16 cellular contexts compared by ENCODE assay signal in genomic region chr1:240310226-240310925, GRCh38.
DNase-seq lines count a peak whose midpoint lies in the region; ATAC-seq and TF ChIP-seq lines count a peak whose summit lies in the region.
"Had no signal": no experiment of that assay in that cellular context is flagged by ENCODE, and none has a peak within 500 bp of the region (broad histone marks: within the 10 kb centered on the region; RNA-seq: fewer than 3 reads in every experiment).

No MANE protein-coding gene starts in this region.

- H3K27me3 ChIP-seq in BJ (ENCODE audit: control insufficient read depth, insufficient read depth, low read length) (no peaks in the 10 kb centered on the region), muscle layer of colon (ENCODE audit: control insufficient read depth in 1 of 2, insufficient read depth in 2 of 2, low read length in 2 of 2) (no peaks in the 10 kb centered on the region)
- H3K27me3 ChIP-seq: cardiac muscle cell had no signal

- no peak for ATAC-seq in HG03280 (IDR thresholded peaks at IDR 0.05; ENCODE audit: unreplicated experiment)
- ATAC-seq in GM18861 (IDR thresholded peaks at IDR 0.05; ENCODE audit: unreplicated experiment), result no peak
- ATAC-seq in HG02759 (IDR thresholded peaks at IDR 0.05; ENCODE audit: unreplicated experiment), result no peak
- no peak for ATAC-seq in GM21619 (IDR thresholded peaks at IDR 0.05; ENCODE audit: unreplicated experiment)
- ATAC-seq: activated T-helper 17 cell treated with anti-CD3 and anti-CD28 coated beads, Interleukin-2, amount 50 U/mL, for 72 hours; T-cell had no signal

- in situ Hi-C loops in astrocyte of the spinal cord (cut with HindIII; ENCODE audit: low sequenced_read_pairs), result no loop called here

- POLR2A ChIA-PET in BJ (lab: Charles Lee), result no interaction called here

- H3K4me1 ChIP-seq in muscle layer of colon (ENCODE audit: insufficient read depth, low read length), result peaks cover 27% of the 10 kb centered on the region
- H3K4me1 ChIP-seq: Caco-2 had no signal

- H3K9ac ChIP-seq in muscle layer of colon (ENCODE audit: low read length), result no peak overlapping the region

- 0 out of 2 replicates have a peak, but pooled peaks cover 2% of the 10 kb centered on the region for H3K36me3 ChIP-seq in BJ (ENCODE audit: control insufficient read depth, insufficient read depth, low read length)
- H3K36me3 ChIP-seq in muscle layer of colon (ENCODE audit: insufficient read depth, low read length), result no peaks in the 10 kb centered on the region
- H3K36me3 ChIP-seq: cardiac muscle cell had no signal

- H3K9me3 ChIP-seq in muscle layer of colon (ENCODE audit: low read length), result no peaks in the 10 kb centered on the region

- no peak overlapping the region for H3K4me3 ChIP-seq in BJ (ENCODE audit: low read depth, low read length)
- no peak overlapping the region for H3K4me3 ChIP-seq in astrocyte of the spinal cord (ENCODE audit: low read depth, low read length)
- no peak overlapping the region for H3K4me3 ChIP-seq in muscle layer of colon (ENCODE audit: low read depth in 1 of 2, low read length in 2 of 2)
- H3K4me3 ChIP-seq: cardiac muscle cell had no signal

- DNase-seq in BJ (ENCODE audit: low read depth) (peak; percentile 71), LHCN-M2 (ENCODE audit: low read depth) (peak; percentile 83), astrocyte of the spinal cord (ENCODE audit: low read depth, low spot score) (peak; percentile 76)
- DNase-seq: activated CD4-positive, alpha-beta T cell treated with anti-CD3 and anti-CD28 coated beads for 4 hours; Caco-2; NCI-H1436; stimulated activated CD4-positive, alpha-beta T cell treated with anti-CD3 and anti-CD28 coated beads, Interleukin-4, amount 100 ng/mL, for 24 hours; T-cell had no signal

- peak overlapping the region; percentile 30 for H3K27ac ChIP-seq in muscle layer of colon (ENCODE audit: low read depth, low read length)
- H3K27ac ChIP-seq: cardiac muscle cell, epithelial cell of prostate had no signal

- CTCF ChIA-PET in BJ (lab: Yijun Ruan, JAX), result interaction anchor here (1.3 kb wide), 1 partner anchor 27 kb away, joined by 5 read pairs; no protein-coding TSS in a partner anchor

- TF ChIP-seq CTCF in BJ (IDR thresholded peaks at IDR 0.05; ENCODE audit: insufficient read depth, low read depth, low read length), result no peak
- TF ChIP-seq CTCF in astrocyte of the spinal cord (IDR thresholded peaks at IDR 0.05; ENCODE audit: low read depth, low read length), result no peak
